Comparison of ENCODE assay signal across 26 cellular contexts in the genomic region with DNA sequence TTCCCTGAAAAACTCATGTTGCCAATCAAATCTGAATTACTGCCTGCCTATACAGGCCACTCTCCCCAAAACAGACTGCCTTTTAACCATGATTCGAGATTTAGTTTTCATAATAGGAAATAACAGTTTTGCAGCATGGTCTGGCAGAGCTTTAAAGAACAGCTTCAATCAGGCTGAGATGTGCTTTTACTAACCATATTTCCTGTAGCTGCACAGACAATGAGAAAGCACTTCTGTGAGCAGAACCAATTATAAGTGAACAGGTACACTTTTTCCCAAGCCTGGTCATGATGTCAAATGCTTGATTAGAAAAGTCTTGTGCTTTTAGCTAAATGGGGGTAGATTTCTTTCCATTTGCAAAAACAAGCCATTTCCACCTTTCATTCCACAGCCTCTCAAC.
A peak's percentile ranks its signal among the peaks of the same experiment; 100 is the strongest.
DNase-seq lines count a peak whose midpoint lies in the region; ATAC-seq lines count a peak whose summit lies in the region.
"Had no signal": no experiment of that assay in that cellular context is flagged by ENCODE, and none has a peak within 500 bp of the region (broad histone marks: within the 10 kb centered on the region; RNA-seq: fewer than 3 reads in every experiment).

No MANE protein-coding gene starts in this region.

- H3K4me3 ChIP-seq in CD8-positive, alpha-beta memory T cell (ENCODE audit: low read length): no peak overlapping the region
- H3K4me3 ChIP-seq: esophagus muscularis mucosa, heart right ventricle, SJCRH30 had no signal

- no peaks in the 10 kb centered on the region for H3K9me3 ChIP-seq in CD8-positive, alpha-beta memory T cell (ENCODE audit: low read length)
- H3K9me3 ChIP-seq in T-helper 17 cell (ENCODE audit: control insufficient read depth, low read length, poor library complexity, severe bottlenecking): no peaks in the 10 kb centered on the region
- H3K9me3 ChIP-seq: esophagus muscularis mucosa, heart right ventricle, SJCRH30 had no signal

- H3K27me3 ChIP-seq in CD8-positive, alpha-beta memory T cell (ENCODE audit: insufficient read depth, low read length, poor library complexity, severe bottlenecking): no peaks in the 10 kb centered on the region
- H3K27me3 ChIP-seq: esophagus muscularis mucosa, SJCRH30 had no signal

- CTCF ChIA-PET in CD8-positive, alpha-beta memory T cell (lab: Charles Lee): no interaction called here

- POLR2A ChIA-PET in CD8-positive, alpha-beta memory T cell (lab: Charles Lee): no interaction called here

- H3K36me3 Mint-ChIP-seq in activated T-cell treated with anti-CD3 and anti-CD28 coated beads, Interleukin-2, amount 50 U/mL, for 24 hours (ENCODE audit: low read depth): peaks cover 27% of the 10 kb centered on the region
- H3K36me3 Mint-ChIP-seq in CD8-positive, alpha-beta memory T cell: peaks cover 0 to 47% (median 17%) of the 10 kb centered on the region in 3 donors
- peaks cover 11% of the 10 kb centered on the region for H3K36me3 Mint-ChIP-seq in T-helper 17 cell (ENCODE audit: low read depth)

- peaks cover 85% of the 10 kb centered on the region for H3K4me1 Mint-ChIP-seq in activated T-cell treated with anti-CD3 and anti-CD28 coated beads, Interleukin-2, amount 50 U/mL, for 24 hours (ENCODE audit: low read depth)
- H3K4me1 Mint-ChIP-seq in CD8-positive, alpha-beta memory T cell: peaks cover 83 to 96% (median 95%) of the 10 kb centered on the region in 3 donors
- peaks cover 67% of the 10 kb centered on the region for H3K4me1 Mint-ChIP-seq in T-helper 17 cell
- H3K4me1 Mint-ChIP-seq: endodermal cell had no signal

- peak overlapping the region; percentile 80 for H3K27ac Mint-ChIP-seq in activated T-cell treated with anti-CD3 and anti-CD28 coated beads, Interleukin-2, amount 50 U/mL, for 24 hours
- peak overlapping the region in 5 of 8 donors; percentile 36 to 85 (median 77) for H3K27ac Mint-ChIP-seq in CD8-positive, alpha-beta memory T cell
- H3K27ac Mint-ChIP-seq in T-helper 17 cell: peak overlapping the region; percentile 90
- H3K27ac Mint-ChIP-seq: endodermal cell had no signal

- no peak for DNase-seq in activated T-cell treated with anti-CD3 and anti-CD28 coated beads, Interleukin-2, amount 50 U/mL, for 24 hours
- no peak for DNase-seq in activated T-cell treated with anti-CD3 and anti-CD28 coated beads, Interleukin-2, amount 50 U/mL, for 1 hour
- DNase-seq in CD8-positive, alpha-beta memory T cell: peak in 1 of 5 donors; percentile 59
- no peak for DNase-seq in T-helper 17 cell
- DNase-seq in medulla oblongata (ENCODE audit: extremely low spot score): peak; percentile 7
- no peak for DNase-seq in cerebellar nuclear complex (lab: John Stamatoyannopoulos, UW)
- no peak for DNase-seq in HPDE6-E6E7 (ENCODE audit: extremely low spot score)
- no peak for DNase-seq in C1 segment of cervical spinal cord (lab: John Stamatoyannopoulos, UW)
- DNase-seq: ACHN, activated gamma-delta T cell, anterior cingulate cortex, Calu3, endodermal cell, foreskin keratinocyte, heart right ventricle, KBM-7, MM.1S, NCI-H1417 treated with DMSO at 0.1 percent for 48 hours, NCI-H2081 treated with DMSO at 0.1 percent for 48 hours, NCI-H446, NCI-H82, posterior cingulate gyrus, right cardiac atrium, SJCRH30 had no signal

- peak; percentile 68 for ATAC-seq in T-helper 17 cell
- ATAC-seq: activated CD4-positive, CD25-positive, alpha-beta regulatory T cell treated with anti-CD3 and anti-CD28 coated beads, Interleukin-2, amount 50 U/mL, for 24 hours; foreskin keratinocyte; heart right ventricle; right cardiac atrium had no signal

- no peaks in the 10 kb centered on the region for H3K27me3 Mint-ChIP-seq in activated T-cell treated with anti-CD3 and anti-CD28 coated beads, Interleukin-2, amount 50 U/mL, for 24 hours
- H3K27me3 Mint-ChIP-seq in CD8-positive, alpha-beta memory T cell: no peaks in the 10 kb centered on the region
- no peaks in the 10 kb centered on the region for H3K27me3 Mint-ChIP-seq in T-helper 17 cell

- H3K36me3 ChIP-seq in CD8-positive, alpha-beta memory T cell (ENCODE audit: insufficient read depth, low read length): peaks cover 4% of the 10 kb centered on the region
- H3K36me3 ChIP-seq: esophagus muscularis mucosa, heart right ventricle, SJCRH30 had no signal

- peaks cover 77% of the 10 kb centered on the region for H3K4me1 ChIP-seq in CD8-positive, alpha-beta memory T cell (ENCODE audit: insufficient read depth, low read length)
- H3K4me1 ChIP-seq: esophagus muscularis mucosa, foreskin keratinocyte, heart right ventricle, SJCRH30 had no signal

- H3K9me3 Mint-ChIP-seq in activated T-cell treated with anti-CD3 and anti-CD28 coated beads, Interleukin-2, amount 50 U/mL, for 24 hours: no peaks in the 10 kb centered on the region
- H3K9me3 Mint-ChIP-seq in CD8-positive, alpha-beta memory T cell: no peaks in the 10 kb centered on the region
- H3K9me3 Mint-ChIP-seq: endodermal cell had no signal

- H3K27ac ChIP-seq in CD8-positive, alpha-beta memory T cell (ENCODE audit: low read depth, low read length): no peak overlapping the region
- H3K27ac ChIP-seq: esophagus muscularis mucosa, foreskin keratinocyte, heart right ventricle, SJCRH30 had no signal

- H3K4me3 Mint-ChIP-seq in activated T-cell treated with anti-CD3 and anti-CD28 coated beads, Interleukin-2, amount 50 U/mL, for 24 hours: peak overlapping the region; percentile 3
- peak overlapping the region in 4 of 7 donors; percentile 3 to 59 (median 29) for H3K4me3 Mint-ChIP-seq in CD8-positive, alpha-beta memory T cell
- no peak overlapping the region for H3K4me3 Mint-ChIP-seq in T-helper 17 cell
- H3K4me3 Mint-ChIP-seq: endodermal cell had no signal
